ENCODE assay signal across 28 cellular contexts in the genomic region with DNA sequence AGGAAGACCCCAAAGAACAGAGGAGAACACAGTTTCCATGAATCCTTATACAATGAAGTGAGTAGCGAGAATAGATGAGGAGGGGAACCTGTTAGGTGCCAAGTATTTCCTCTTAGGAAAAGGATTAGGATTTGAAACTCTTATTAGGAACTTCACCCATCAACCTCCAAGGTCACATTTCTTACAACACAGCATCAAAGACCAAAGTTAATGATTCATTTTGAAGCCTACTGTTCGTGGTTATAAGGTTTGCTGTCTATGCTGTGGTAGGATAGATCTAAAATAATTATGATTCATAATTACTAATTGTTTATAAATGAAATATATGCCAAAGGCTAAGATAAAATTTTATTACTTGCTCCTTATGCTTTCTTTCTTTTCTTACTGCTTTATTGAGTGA. TPM values are rescaled to one million over a fixed set of nuclear protein-coding genes. Genes with fewer than 3 reads are reported as not detected.
"Had no signal": no experiment of that assay in that cellular context is flagged by ENCODE, and none has a peak within 500 bp of the region (broad histone marks: within the 10 kb centered on the region; RNA-seq: fewer than 3 reads in every experiment).

No MANE protein-coding gene starts in this region.

- H3K27me3 ChIP-seq: right atrium auricular region had no signal

- H3K4me3 ChIP-seq: heart left ventricle, psoas muscle, right atrium auricular region, thoracic aorta had no signal

- H3K36me3 Mint-ChIP-seq: activated naive CD4-positive, alpha-beta T cell treated with anti-CD3 and anti-CD28 coated beads, Interleukin-2, amount 50 U/mL, for 72 hours; brain; mesothelial cell of epicardium; naive thymus-derived CD4-positive, alpha-beta T cell had no signal

- ATAC-seq: activated CD8-positive, alpha-beta T cell treated with anti-CD3 and anti-CD28 coated beads for 36 hours; activated naive CD4-positive, alpha-beta T cell treated with anti-CD3 and anti-CD28 coated beads, Interleukin-2, amount 50 U/mL, for 72 hours; esophagus mucosa; heart left ventricle; left ventricle myocardium superior; naive thymus-derived CD4-positive, alpha-beta T cell; stimulated activated naive CD8-positive, alpha-beta T cell treated with anti-CD3 and anti-CD28 coated beads, Interleukin-15, Interleukin-2, amounts not matched to agents 100 U/mL and 50 U/mL, for 24 hours had no signal

- H3K4me3 Mint-ChIP-seq: activated B cell treated with CpG ODN at 0.5 μM for 24 hours; activated CD8-positive, alpha-beta T cell treated with anti-CD3 and anti-CD28 coated beads for 36 hours; brain; mesothelial cell of epicardium; naive thymus-derived CD4-positive, alpha-beta T cell; neural crest cell; T-helper 2 cell treated with Interferon-gamma antibody and Interleukin-4, amounts not matched to agents 5 μg/mL and 100 μg/mL, for 36 hours had no signal

- H3K27ac ChIP-seq: foreskin keratinocyte, heart left ventricle, parathyroid adenoma, right atrium auricular region, thoracic aorta had no signal

- H3K9me3 ChIP-seq: heart left ventricle, psoas muscle, right atrium auricular region, thoracic aorta had no signal

- H3K36me3 ChIP-seq: heart left ventricle, right atrium auricular region, thoracic aorta had no signal

- H3K27ac Mint-ChIP-seq: activated B cell treated with CpG ODN at 0.5 μM for 24 hours; activated CD8-positive, alpha-beta T cell treated with anti-CD3 and anti-CD28 coated beads for 36 hours; activated naive CD4-positive, alpha-beta T cell treated with anti-CD3 and anti-CD28 coated beads, Interleukin-2, amount 50 U/mL, for 72 hours; activated T-helper 2 cell treated with anti-CD3 and anti-CD28 coated beads, Interferon-gamma antibody, Interleukin-2, Interleukin-4, amounts not matched to agents 10 μg/mL and 5 μg/mL and 100 μg/mL, durations not matched to agents 14 hours and 24 hours and 36 hours; brain; mesothelial cell of epicardium; naive thymus-derived CD4-positive, alpha-beta T cell; T-helper 2 cell treated with Interferon-gamma antibody and Interleukin-4, amounts not matched to agents 5 μg/mL and 100 μg/mL, for 36 hours had no signal

- DNase-seq: activated B cell treated with CpG ODN at 0.5 μM for 24 hours; activated CD4-positive, alpha-beta T cell treated with anti-CD3 and anti-CD28 coated beads, Interleukin-2, amount 50 U/mL, for 1 hour; activated CD8-positive, alpha-beta T cell treated with anti-CD3 and anti-CD28 coated beads for 36 hours; activated T-cell treated with anti-CD3 and anti-CD28 coated beads, Interleukin-2, amount 50 U/mL, for 48 hours; anterior cingulate cortex; caudate nucleus; foreskin keratinocyte; heart left ventricle; left ventricle myocardium superior; naive thymus-derived CD4-positive, alpha-beta T cell; nucleus accumbens; psoas muscle; stimulated activated CD4-positive, alpha-beta T cell treated with anti-CD3 and anti-CD28 coated beads, Interleukin-4, amount 100 ng/mL, for 1 hour; stimulated activated naive CD8-positive, alpha-beta T cell treated with anti-CD3 and anti-CD28 coated beads, Interleukin-15, Interleukin-2, amounts not matched to agents 100 U/mL and 50 U/mL, for 24 hours; T-helper 1 cell; trophoblast cell had no signal

- H2AFZ ChIP-seq: parathyroid adenoma had no signal

- H3K4me1 Mint-ChIP-seq: activated B cell treated with CpG ODN at 0.5 μM for 24 hours; naive thymus-derived CD4-positive, alpha-beta T cell had no signal

- H3K4me1 ChIP-seq: foreskin keratinocyte, heart left ventricle, parathyroid adenoma, right atrium auricular region had no signal

- H3K79me2 ChIP-seq: parathyroid adenoma had no signal

- H3K9me3 Mint-ChIP-seq: activated B cell treated with CpG ODN at 0.5 μM for 24 hours; activated CD8-positive, alpha-beta T cell treated with anti-CD3 and anti-CD28 coated beads for 36 hours; activated naive CD4-positive, alpha-beta T cell treated with anti-CD3 and anti-CD28 coated beads, Interleukin-2, amount 50 U/mL, for 72 hours; activated T-helper 2 cell treated with anti-CD3 and anti-CD28 coated beads, Interferon-gamma antibody, Interleukin-2, Interleukin-4, amounts not matched to agents 10 μg/mL and 5 μg/mL and 100 μg/mL, durations not matched to agents 14 hours and 24 hours and 36 hours; brain; neural crest cell; T-helper 2 cell treated with Interferon-gamma antibody and Interleukin-4, amounts not matched to agents 5 μg/mL and 100 μg/mL, for 36 hours had no signal

- H3K9ac ChIP-seq: parathyroid adenoma had no signal

RNA-seq across cellular contexts. Expression of a gene that starts 6.1 kb away (rescaled TPM):
- total RNA-seq: activated B cell treated with CpG ODN at 0.5 μM for 24 hours; activated CD8-positive, alpha-beta T cell treated with anti-CD3 and anti-CD28 coated beads for 36 hours; activated naive CD4-positive, alpha-beta T cell treated with anti-CD3 and anti-CD28 coated beads, Interleukin-2, amount 50 U/mL, for 72 hours; activated T-helper 2 cell treated with anti-CD3 and anti-CD28 coated beads, Interferon-gamma antibody, Interleukin-2, Interleukin-4, amounts not matched to agents 10 μg/mL and 5 μg/mL and 100 μg/mL, durations not matched to agents 14 hours and 24 hours and 36 hours; endothelial cell of umbilical vein; esophagus mucosa; foreskin keratinocyte; naive thymus-derived CD4-positive, alpha-beta T cell had no signal
- polyA plus RNA-seq: foreskin keratinocyte; naive thymus-derived CD4-positive, alpha-beta T cell; psoas muscle had no signal

RNA-seq across cellular contexts. Expression of a gene that starts 26.1 kb away (rescaled TPM):
- total RNA-seq: activated B cell treated with CpG ODN at 0.5 μM for 24 hours; activated CD8-positive, alpha-beta T cell treated with anti-CD3 and anti-CD28 coated beads for 36 hours; activated naive CD4-positive, alpha-beta T cell treated with anti-CD3 and anti-CD28 coated beads, Interleukin-2, amount 50 U/mL, for 72 hours; activated T-helper 2 cell treated with anti-CD3 and anti-CD28 coated beads, Interferon-gamma antibody, Interleukin-2, Interleukin-4, amounts not matched to agents 10 μg/mL and 5 μg/mL and 100 μg/mL, durations not matched to agents 14 hours and 24 hours and 36 hours; endothelial cell of umbilical vein; esophagus mucosa; foreskin keratinocyte; naive thymus-derived CD4-positive, alpha-beta T cell; neural crest cell; right atrium auricular region; subcutaneous adipose tissue; thoracic aorta had no signal
- polyA plus RNA-seq: endothelial cell of umbilical vein; foreskin keratinocyte; naive thymus-derived CD4-positive, alpha-beta T cell had no signal
